Comparison of ENCODE assay signal across 23 cellular contexts in genomic region chr7:24800073-24800472, GRCh38.
"Had no signal": no experiment of that assay in that cellular context is flagged by ENCODE, and none has a peak within 500 bp of the region (broad histone marks: within the 10 kb centered on the region; RNA-seq: fewer than 3 reads in every experiment).

No MANE protein-coding gene starts in this region.

- H3K27me3 ChIP-seq: colonic mucosa, gastrocnemius medialis, heart right ventricle, left lung had no signal

- H3K9me3 Mint-ChIP-seq: dendritic cell treated with granulocyte-macrophage colony-stimulating factor and Interleukin-4, amounts not matched to agents 40 ng/mL and 50 ng/mL, for 4 days; effector memory CD8-positive, alpha-beta T cell; naive B cell had no signal

- H3K36me3 ChIP-seq: colonic mucosa, gastrocnemius medialis had no signal

- H3K4me3 Mint-ChIP-seq: dendritic cell treated with granulocyte-macrophage colony-stimulating factor and Interleukin-4, amounts not matched to agents 40 ng/mL and 50 ng/mL, for 4 days; effector memory CD8-positive, alpha-beta T cell; endodermal cell; mesothelial cell of epicardium; naive B cell had no signal

- ATAC-seq: effector memory CD8-positive, alpha-beta T cell; esophagus mucosa; gastrocnemius medialis; heart right ventricle; left cardiac atrium; left lung; left ventricle myocardium superior; lower lobe of right lung; mucosa of descending colon had no signal

- H3K9me3 ChIP-seq: colonic mucosa, gastrocnemius medialis, heart right ventricle, left lung, lower lobe of right lung, mucosa of descending colon had no signal

- H3K4me3 ChIP-seq: colonic mucosa, gastrocnemius medialis, heart right ventricle, left lung, lower lobe of right lung, mucosa of descending colon had no signal

- H3K4me1 Mint-ChIP-seq: endodermal cell, mesothelial cell of epicardium, naive B cell had no signal

- H3K27me3 Mint-ChIP-seq: dendritic cell treated with granulocyte-macrophage colony-stimulating factor and Interleukin-4, amounts not matched to agents 40 ng/mL and 50 ng/mL, for 4 days; effector memory CD8-positive, alpha-beta T cell; naive B cell had no signal

- H3K27ac Mint-ChIP-seq: dendritic cell treated with granulocyte-macrophage colony-stimulating factor and Interleukin-4, amounts not matched to agents 40 ng/mL and 50 ng/mL, for 4 days; effector memory CD8-positive, alpha-beta T cell; endodermal cell; mesothelial cell of epicardium; naive B cell had no signal

- H3K27ac ChIP-seq: colonic mucosa, epithelial cell of prostate, gastrocnemius medialis, heart right ventricle, left lung, lower lobe of right lung had no signal

- H3K4me1 ChIP-seq: colonic mucosa, gastrocnemius medialis, heart right ventricle, left lung, lower lobe of right lung had no signal

- DNase-seq: colonic mucosa; cortex of kidney; effector CD8-positive, alpha-beta T cell; effector memory CD8-positive, alpha-beta T cell; endodermal cell; erythroblast; foreskin fibroblast; foreskin melanocyte; gastrocnemius medialis; glutamatergic neuron; heart right ventricle; hippocampal formation; left cardiac atrium; left lung; left ventricle myocardium superior; lower lobe of right lung; mesenchymal stem cell; mucosa of descending colon; naive B cell had no signal
